2 cellular contexts compared by ENCODE assay signal in genomic region chr15:80390942-80391341, GRCh38. TPM values are rescaled to one million over a fixed set of nuclear protein-coding genes. Genes with fewer than 3 reads are reported as not detected.
"Had no signal": no experiment of that assay in that cellular context is flagged by ENCODE, and none has a peak within 500 bp of the region (broad histone marks: within the 10 kb centered on the region; RNA-seq: fewer than 3 reads in every experiment).

No MANE protein-coding gene starts in this region.

RNA-seq across cellular contexts. Expression of gene ARNT2, which starts 13.2 kb away (rescaled TPM):
- total RNA-seq: HT-29 had no signal
- polyA plus RNA-seq: IgD-negative memory B cell had no signal
